In the genomic region with DNA sequence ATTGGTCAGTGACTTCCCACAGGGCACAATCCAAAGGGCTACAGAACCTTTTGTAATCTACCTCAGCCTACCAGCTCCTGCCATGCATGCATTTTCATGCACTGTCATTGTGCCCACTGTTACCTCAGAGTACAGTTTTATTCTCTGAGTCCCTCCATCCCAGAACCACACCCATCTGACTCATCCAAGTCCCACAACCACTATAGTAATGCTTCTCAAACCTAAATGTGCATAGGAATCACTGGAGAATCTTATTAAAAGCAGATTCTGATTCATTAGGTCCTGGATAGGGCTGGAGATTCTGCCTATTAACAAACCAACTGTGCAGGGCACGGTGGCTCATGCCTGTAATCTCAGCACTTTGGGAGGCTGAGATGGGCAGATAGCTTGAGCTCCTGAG, we compare ENCODE assay signal across 19 cellular contexts. TPM values are rescaled to one million over a fixed set of nuclear protein-coding genes. Genes with fewer than 3 reads are reported as not detected.
DNase-seq lines count a peak whose midpoint lies in the region; ATAC-seq, FAIRE-seq and TF ChIP-seq lines count a peak whose summit lies in the region.
"Had no signal": no experiment of that assay in that cellular context is flagged by ENCODE, and none has a peak within 500 bp of the region (broad histone marks: within the 10 kb centered on the region; RNA-seq: fewer than 3 reads in every experiment).

No MANE protein-coding gene starts in this region.

- H3K4me1 ChIP-seq in ACC112 (ENCODE audit: control insufficient read depth, insufficient read depth, low read length, unreplicated experiment) (peaks cover 20% of the 10 kb centered on the region), PC-3 (ENCODE audit: insufficient read depth, low read length) (peaks cover 49% of the 10 kb centered on the region)

- H3K4me3 ChIP-seq in ACC112 (ENCODE audit: low read depth, low read length) = no peak overlapping the region
- no peak overlapping the region for H3K4me3 ChIP-seq in PC-3 (ENCODE audit: low read length)
- H3K4me3 ChIP-seq: right atrium auricular region, thyroid gland had no signal

- H3K27me3 ChIP-seq in ACC112 (ENCODE audit: insufficient read depth, low read length) = no peaks in the 10 kb centered on the region
- no peaks in the 10 kb centered on the region for H3K27me3 ChIP-seq in PC-3 (ENCODE audit: low read length)
- H3K27me3 ChIP-seq: brain microvascular endothelial cell, right atrium auricular region, thyroid gland had no signal

- peak overlapping the region; percentile 30 for H3K9ac ChIP-seq in PC-3 (ENCODE audit: low read length)

- peak; percentile 41 for ATAC-seq in PC-3
- ATAC-seq: HepG2, Panc1 had no signal

- intact Hi-C loops in PC-3 (cut with micrococcal nuclease) = loop anchor here (5.0 kb wide), 1 partner anchor 38 kb away; no protein-coding TSS in a partner anchor

- FAIRE-seq in H54 (lab: Jason Lieb, UNC) = peak; percentile 84
- FAIRE-seq: HepG2 had no signal

- BruUV-seq in PC-3 (replicated peaks; lab: Mats Ljungman, UMichigan) = no TSS peak

- TF ChIP-seq CTCF in PC-3 (conservative IDR thresholded peaks at IDR 0.05; ENCODE audit: low read depth, low read length) (no peak), GM10248 (IDR thresholded peaks at IDR 0.05; ENCODE audit: control extremely low read depth, extremely low read depth, low read depth, missing control alignments) (no peak)

- H2AFZ ChIP-seq in ACC112 (ENCODE audit: low read length, unreplicated experiment) (no peak overlapping the region), PC-3 (ENCODE audit: low read length) (no peak overlapping the region)

- H3K79me2 ChIP-seq in ACC112 (ENCODE audit: control insufficient read depth, insufficient read depth, low read length, unreplicated experiment) = no peaks in the 10 kb centered on the region
- H3K79me2 ChIP-seq in PC-3 (ENCODE audit: low read length) = peaks cover 16% of the 10 kb centered on the region

- no peak for TF ChIP-seq POLR2A in H54 (IDR thresholded peaks at IDR 0.05; ENCODE audit: low read depth, low read length)

- H3K9me2 ChIP-seq in PC-3 (replicated peaks; ENCODE audit: low read length) = no peaks in the 10 kb centered on the region

- H3K27ac ChIP-seq in ACC112 (ENCODE audit: low read depth, low read length) (peak overlapping the region; percentile 30; the same call in 1 of the 2 replicates), PC-3 (ENCODE audit: low read length) (peak overlapping the region; percentile 79)
- H3K27ac ChIP-seq: brain microvascular endothelial cell, right atrium auricular region, thyroid gland had no signal

- H3F3A ChIP-seq in PC-3 (ENCODE audit: low read length, unreplicated experiment) = peaks cover 3% of the 10 kb centered on the region

- POLR2A ChIA-PET in PC-3 (lab: Charles Lee; ENCODE audit: unreplicated experiment) = no interaction called here
- POLR2A ChIA-PET in GM10248 (lab: Yijun Ruan, JAX) = no interaction called here

- 0 out of 2 replicates have a peak overlapping the region, but pooled peaks have one; percentile 0 for H3K4me2 ChIP-seq in PC-3 (ENCODE audit: low read length)

- CTCF ChIA-PET in PC-3 (lab: Charles Lee) (no interaction called here), GM10248 (lab: Yijun Ruan, JAX) (interaction anchor here (1.0 to 1.4 kb wide), 2 partner anchors 11 to 14 kb away, joined by 3 to 4 read pairs; no protein-coding TSS in a partner anchor)

- no peaks in the 10 kb centered on the region for H4K20me1 ChIP-seq in PC-3 (ENCODE audit: low read length)

- peak; percentile 47 for DNase-seq in H54 (ENCODE audit: insufficient read length, low spot score)
- peak; percentile 96 for DNase-seq in PC-3
- peak; percentile 25 for DNase-seq in fibroblast of gingiva (ENCODE audit: low read depth)
- DNase-seq in activated CD8-positive, alpha-beta memory T cell treated with anti-CD3 and anti-CD28 coated beads, Interleukin-2, amount 50 U/mL, for 4 hours = no peak
- no peak for DNase-seq in GM10248 (ENCODE audit: extremely low spot score)
- no peak for DNase-seq in T1000 (lab: John Stamatoyannopoulos, UW)
- no peak for DNase-seq in stimulated activated CD4-positive, alpha-beta T cell treated with anti-CD3 and anti-CD28 coated beads, Interleukin-2, amount 100 ng/mL, for 24 hours
- DNase-seq: activated CD8-positive, alpha-beta memory T cell treated with anti-CD3 and anti-CD28 coated beads, Interleukin-2, amount 50 U/mL, for 48 hours; activated naive CD4-positive, alpha-beta T cell treated with Interleukin-2 at 50 U/mL for 16 hours; brain microvascular endothelial cell; NCI-H1417 treated with DMSO at 0.1 percent for 48 hours; NCI-H446; stimulated activated CD4-positive, alpha-beta T cell treated with anti-CD3 and anti-CD28 coated beads, Interleukin-1b, Interleukin-23, amount 100 ng/mL, for 48 hours; stimulated activated CD8-positive, alpha-beta memory T cell treated with anti-CD3 and anti-CD28 coated beads, Interleukin-4, amount 100 ng/mL, for 48 hours; thyroid gland had no signal

- H3K36me3 ChIP-seq in ACC112 (ENCODE audit: insufficient read depth, low read length) (no peaks in the 10 kb centered on the region), PC-3 (ENCODE audit: low read depth, low read length) (no peaks in the 10 kb centered on the region)
- H3K36me3 ChIP-seq: brain microvascular endothelial cell, right atrium auricular region, thyroid gland had no signal

- H3K9me3 ChIP-seq in PC-3 (ENCODE audit: low read length) = no peaks in the 10 kb centered on the region
- H3K9me3 ChIP-seq: right atrium auricular region, thyroid gland had no signal

RNA-seq across cellular contexts. Expression of a gene that starts 3.7 kb away (rescaled TPM):
- total RNA-seq in PC-3 (2014; rRNA removed) = 110 and 125 TPM in 2 replicates
- total RNA-seq: HepG2 had no signal

Comparison
In these comparisons a context has a peak if more than half of its experiments do, and no peak if none do; other contexts are left out.
1. DNase-seq: peak in H54 (single experiment), PC-3 (single experiment) and fibroblast of gingiva (single experiment); none in activated CD8-positive, alpha-beta memory T cell treated with anti-CD3 and anti-CD28 coated beads, Interleukin-2, amount 50 U/mL, for 4 hours (single experiment), GM10248 (single experiment), T1000 (single experiment) and stimulated activated CD4-positive, alpha-beta T cell treated with anti-CD3 and anti-CD28 coated beads, Interleukin-2, amount 100 ng/mL, for 24 hours (0 of 2).